Comparison of ENCODE assay signal across 8 cellular contexts in the genomic region with DNA sequence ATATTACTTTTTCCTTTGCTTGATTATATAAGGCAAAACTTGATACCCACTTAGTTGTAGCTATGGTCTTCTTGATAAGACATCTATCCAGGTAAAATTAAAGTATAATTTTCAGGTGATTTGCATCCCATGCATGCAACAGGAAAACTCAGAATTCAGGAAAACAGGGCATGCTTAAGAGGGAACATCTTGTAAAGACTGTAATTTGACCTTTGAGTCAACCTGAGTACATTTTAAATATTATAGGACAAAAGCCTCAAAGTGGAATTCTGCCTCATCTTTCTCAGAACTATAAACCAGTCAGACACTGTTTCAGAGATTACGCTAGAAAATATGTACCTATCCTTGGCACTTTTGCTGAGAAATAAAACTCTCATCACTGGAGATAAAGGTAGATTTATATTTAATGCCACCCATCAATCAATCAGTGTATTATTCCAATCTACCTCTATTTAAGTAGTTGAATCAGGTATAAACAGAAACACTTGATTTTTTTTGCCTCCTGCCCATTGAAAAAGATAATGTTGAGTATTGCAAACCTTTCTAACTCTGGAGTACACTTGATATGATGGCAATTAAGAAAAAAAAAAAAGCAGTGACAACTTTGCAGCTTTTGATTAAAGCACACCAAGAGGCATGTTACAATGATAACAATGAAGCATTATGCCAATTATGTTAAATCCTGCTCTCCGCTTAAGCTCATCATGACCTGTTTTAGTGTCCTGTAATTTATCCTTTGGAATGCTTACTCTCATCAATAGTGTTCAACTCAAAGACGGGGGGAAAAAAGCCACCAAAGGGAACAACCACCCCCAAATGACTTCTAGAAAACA. TPM values are rescaled to one million over a fixed set of nuclear protein-coding genes. Genes with fewer than 3 reads are reported as not detected.
DNase-seq lines count a peak whose midpoint lies in the region; ATAC-seq and TF ChIP-seq lines count a peak whose summit lies in the region.
"Had no signal": no experiment of that assay in that cellular context is flagged by ENCODE, and none has a peak within 500 bp of the region (broad histone marks: within the 10 kb centered on the region; RNA-seq: fewer than 3 reads in every experiment).

No MANE protein-coding gene starts in this region.

- no peak overlapping the region for H3K27ac ChIP-seq in H9 (ENCODE audit: insufficient read length, low read depth, low read length)
- H3K27ac ChIP-seq in SK-N-MC = peak overlapping the region; percentile 99

- H3K36me3 ChIP-seq in SK-N-MC (ENCODE audit: insufficient read depth, low read length) (peaks cover 37% of the 10 kb centered on the region), skeletal muscle satellite cell (ENCODE audit: insufficient read depth, low read length) (peaks cover 30% of the 10 kb centered on the region)

- peak overlapping the region; percentile 99 for H3K4me3 Mint-ChIP-seq in H9

- H3T11ph ChIP-seq in H9 (ENCODE audit: low read length) = no peak overlapping the region

- H3K9me3 Mint-ChIP-seq in H9 = peaks cover 3 to 12% of the 10 kb centered on the region in 2 experiments; a peak in 3 of 5 replicates

- H3K23ac ChIP-seq in H9 (ENCODE audit: insufficient read length, low read depth, low read length) = no peak overlapping the region

- TF ChIP-seq CTCF in H9 (conservative IDR thresholded peaks at IDR 0.05) (no peak), fibroblast of pulmonary artery (IDR thresholded peaks at IDR 0.05; ENCODE audit: low read length, missing control alignments) (no peak)

- peaks cover 60 to 65% of the 10 kb centered on the region in 2 experiments for H3K4me1 Mint-ChIP-seq in H9

- H3K4me2 ChIP-seq in H9 (ENCODE audit: insufficient read depth, insufficient read length, low read length) = peak overlapping the region; percentile 24
- peak overlapping the region; percentile 93 for H3K4me2 ChIP-seq in skeletal muscle satellite cell (ENCODE audit: low read length)

- H2BK15ac ChIP-seq in H9 (ENCODE audit: low read depth, low read length) = no peak overlapping the region

- H3K18ac ChIP-seq in H9 (ENCODE audit: insufficient read length, low read depth, low read length) = no peak overlapping the region

- no peak overlapping the region for H2BK120ac ChIP-seq in H9 (ENCODE audit: low read depth, low read length, poor library complexity, severe bottlenecking)

- no peak overlapping the region for H2AFZ ChIP-seq in H9 (ENCODE audit: low read length)

- H2BK20ac ChIP-seq in H9 (ENCODE audit: low read depth, low read length, poor library complexity, severe bottlenecking) = no peak overlapping the region

- no peak overlapping the region for H3K4ac ChIP-seq in H9 (ENCODE audit: low read depth, low read length)

- WGBS in H9 (ENCODE audit: extremely low coverage, insufficient read length, low lambda C conversion rate) = no CpG with 5 or more reads among the region's 3 CpGs

- DNase-seq in H9 = no peak
- no peak for DNase-seq in SK-N-MC (ENCODE audit: low read depth, low spot score)
- DNase-seq in fibroblast of pulmonary artery (ENCODE audit: low read depth) = peak; percentile 41
- DNase-seq in foreskin melanocyte = no peak
- DNase-seq in Ammon's horn (ENCODE audit: low spot score) = no peak
- DNase-seq: nucleus accumbens had no signal

- H2BK5ac ChIP-seq in H9 (ENCODE audit: insufficient read length, low read length) = no peak overlapping the region

- no peaks in the 10 kb centered on the region for H3K79me1 ChIP-seq in H9 (ENCODE audit: insufficient read depth, low read depth, low read length, poor library complexity, severe bottlenecking)

- no peaks in the 10 kb centered on the region; the same call in 1 of the 2 replicates for H3K27me3 Mint-ChIP-seq in H9 (ENCODE audit: low read depth)

- H3K14ac ChIP-seq in H9 (ENCODE audit: insufficient read depth, low read length) = no peak overlapping the region

- no peak overlapping the region for H3K56ac ChIP-seq in H9 (ENCODE audit: insufficient read length, low read depth, low read length)

- peaks cover 3% of the 10 kb centered on the region; the same call in 1 of the 2 replicates for H3K4me1 ChIP-seq in H9 (ENCODE audit: insufficient read depth, low read length)
- peaks cover 25% of the 10 kb centered on the region for H3K4me1 ChIP-seq in skeletal muscle satellite cell (ENCODE audit: control insufficient read depth, insufficient read depth, low read length)

- no peak overlapping the region for H4K91ac ChIP-seq in H9 (ENCODE audit: insufficient read length, low read depth, low read length)

- H3K9ac ChIP-seq in H9 (ENCODE audit: extremely low read depth, insufficient read length, low read length) = no peak overlapping the region
- peak overlapping the region; percentile 96 for H3K9ac ChIP-seq in SK-N-MC (ENCODE audit: insufficient read length)
- H3K9ac ChIP-seq in skeletal muscle satellite cell (ENCODE audit: low read depth, low read length) = peak overlapping the region; percentile 94

- H3K23me2 ChIP-seq in H9 (ENCODE audit: insufficient read length, low read depth, low read length, poor library complexity, severe bottlenecking) = peaks cover 14% of the 10 kb centered on the region

- no peak for ATAC-seq in GM21825 (IDR thresholded peaks at IDR 0.05; ENCODE audit: unreplicated experiment)

- H3K27me3 ChIP-seq in H9 (ENCODE audit: insufficient read depth, low read length) (no peaks in the 10 kb centered on the region), skeletal muscle satellite cell (ENCODE audit: control insufficient read depth, insufficient read depth, low read length) (no peaks in the 10 kb centered on the region)

- no peak overlapping the region for H2AK5ac ChIP-seq in H9 (ENCODE audit: insufficient read length, low read length)

- H2BK12ac ChIP-seq in H9 (ENCODE audit: insufficient read length, low read depth, low read length) = no peak overlapping the region

- H3K4me3 ChIP-seq in SK-N-MC (peak overlapping the region; percentile 94), fibroblast of pulmonary artery (replicated peaks; ENCODE audit: low read depth, low read length) (peak overlapping the region; percentile 99), skeletal muscle satellite cell (ENCODE audit: low read length) (peak overlapping the region; percentile 96)

- H3K79me2 ChIP-seq in H9 (ENCODE audit: insufficient read depth, low read length) = peaks cover 5% of the 10 kb centered on the region; the same call in 1 of the 2 replicates

- H3K9me3 ChIP-seq in H9 (ENCODE audit: control insufficient read depth, low read depth, low read length) (no peaks in the 10 kb centered on the region), SK-N-MC (ENCODE audit: low read depth, low read length) (no peaks in the 10 kb centered on the region), skeletal muscle satellite cell (replicated peaks; ENCODE audit: low read length) (no peaks in the 10 kb centered on the region)

- H4K5ac ChIP-seq in H9 (ENCODE audit: insufficient read length, low read depth, low read length) = no peak overlapping the region

- no peak overlapping the region for H4K8ac ChIP-seq in H9 (replicated peaks; ENCODE audit: insufficient read length, low read depth, low read length)

- no peaks in the 10 kb centered on the region for H4K20me1 ChIP-seq in H9 (ENCODE audit: control insufficient read depth, insufficient read depth, insufficient read length)

- peaks cover 23 to 38% (median 32%) of the 10 kb centered on the region in 3 experiments for H3K36me3 Mint-ChIP-seq in H9 (ENCODE audit: insufficient read depth in 1 of 3, low read depth in 3 of 3)

- H3K27ac Mint-ChIP-seq in H9 = peak overlapping the region in 1 of 3 experiments; percentile 73; a peak in 3 of 7 replicates

RNA-seq across cellular contexts. Expression of gene CITED2, which starts 2.8 kb away (rescaled TPM):
- 107 and 110 TPM in 2 replicates for total RNA-seq in H9 (2021)
- total RNA-seq in skeletal muscle satellite cell (2012; rRNA removed) = 85.2 and 86.9 TPM in 2 replicates
